ENCODE assay signal across 31 cellular contexts in genomic region chr2:156752042-156752441, GRCh38.
"Had no signal": no experiment of that assay in that cellular context is flagged by ENCODE, and none has a peak within 500 bp of the region (broad histone marks: within the 10 kb centered on the region; RNA-seq: fewer than 3 reads in every experiment).

No MANE protein-coding gene starts in this region.

- FAIRE-seq: astrocyte, TTC549 had no signal

- H3K36me3 ChIP-seq: adrenal gland, brain microvascular endothelial cell, breast epithelium had no signal

- DNase-seq: activated B cell treated with CpG ODN at 0.5 μM for 24 hours; activated CD4-positive, alpha-beta memory T cell treated with anti-CD3 and anti-CD28 coated beads for 36 hours; activated CD4-positive, alpha-beta T cell treated with anti-CD3 and anti-CD28 coated beads for 4 hours; activated CD4-positive, alpha-beta T cell treated with anti-CD3 and anti-CD28 coated beads, Interleukin-2, amount 10 ng/mL, durations not matched to agents 24 days and 14 days; activated CD4-positive, alpha-beta T cell treated with anti-CD3 and anti-CD28 coated beads, Interleukin-2, amount 50 U/mL, for 1 hour; activated CD4-positive, alpha-beta T cell treated with anti-CD3 and anti-CD28 coated beads, Interleukin-2, amount 50 U/mL, for 4 hours; activated CD4-positive, CD25-positive, alpha-beta regulatory T cell treated with anti-CD3 and anti-CD28 coated beads, Interleukin-2, amount 50 U/mL, for 72 hours; activated CD8-positive, alpha-beta memory T cell treated with anti-CD3 and anti-CD28 coated beads, Interleukin-2, amount 50 U/mL, for 4 hours; activated CD8-positive, alpha-beta T cell treated with anti-CD3 and anti-CD28 coated beads for 36 hours; activated effector memory CD4-positive, alpha-beta T cell treated with Interleukin-2 at 50 U/mL for 16 hours; activated gamma-delta T cell; activated naive CD4-positive, alpha-beta T cell; activated naive CD4-positive, alpha-beta T cell treated with anti-CD3 and anti-CD28 coated beads for 36 hours; activated naive CD4-positive, alpha-beta T cell treated with anti-CD3 and anti-CD28 coated beads, Interleukin-2, amount 50 U/mL, for 16 hours; activated naive CD8-positive, alpha-beta T cell treated with anti-CD3 and anti-CD28 coated beads for 36 hours; activated T-cell treated with anti-CD3 and anti-CD28 coated beads, Interleukin-2, amount 50 U/mL, for 24 hours; activated T-cell treated with anti-CD3 and anti-CD28 coated beads, Interleukin-2, amount 50 U/mL, for 48 hours; adrenal gland; amniotic stem cell; aorta; body of pancreas; brain microvascular endothelial cell; central memory CD4-positive, alpha-beta T cell; T-helper 1 cell; T-helper 2 cell; T-helper 9 cell had no signal

- H3K27ac ChIP-seq: adrenal gland, body of pancreas, brain microvascular endothelial cell, breast epithelium, VCaP had no signal

- H3K4me1 ChIP-seq: adrenal gland, body of pancreas, breast epithelium had no signal

- ATAC-seq: activated CD8-positive, alpha-beta T cell treated with anti-CD3 and anti-CD28 coated beads for 36 hours; activated naive CD4-positive, alpha-beta T cell treated with anti-CD3 and anti-CD28 coated beads, Interleukin-2, amount 50 U/mL, for 72 hours; body of pancreas had no signal

- H3K27me3 ChIP-seq: adrenal gland, body of pancreas, brain microvascular endothelial cell, breast epithelium had no signal

- H3K9me3 ChIP-seq: adrenal gland, body of pancreas, breast epithelium had no signal

- H3K4me3 ChIP-seq: adrenal gland, body of pancreas, breast epithelium had no signal
